20 cellular contexts compared by ENCODE assay signal in genomic region chr18:79772108-79772864, GRCh38. TPM values are rescaled to one million over a fixed set of nuclear protein-coding genes. Genes with fewer than 3 reads are reported as not detected.
"Had no signal": no experiment of that assay in that cellular context is flagged by ENCODE, and none has a peak within 500 bp of the region (broad histone marks: within the 10 kb centered on the region; RNA-seq: fewer than 3 reads in every experiment).

No MANE protein-coding gene starts in this region.

- H3K27ac Mint-ChIP-seq: activated naive CD4-positive, alpha-beta T cell treated with anti-CD3 and anti-CD28 coated beads, Interleukin-2, amount 50 U/mL, for 24 hours; nephron; stimulated activated memory B cell treated with anti-CD40 and anti-IgM and Interleukin-4, amounts not matched to agents 10 μg/mL and 1 μg/mL and 100 μg/mL, for 72 hours; T-helper 17 cell had no signal

- H3K4me1 ChIP-seq: prostate gland, thyroid gland, uterus had no signal

- H3K9me3 ChIP-seq: prostate gland, thyroid gland had no signal

- H3K4me1 Mint-ChIP-seq: activated naive CD4-positive, alpha-beta T cell treated with anti-CD3 and anti-CD28 coated beads, Interleukin-2, amount 50 U/mL, for 24 hours; nephron; stimulated activated memory B cell treated with anti-CD40 and anti-IgM and Interleukin-4, amounts not matched to agents 10 μg/mL and 1 μg/mL and 100 μg/mL, for 72 hours; T-helper 17 cell had no signal

- DNase-seq: activated CD4-positive, alpha-beta T cell treated with anti-CD3 and anti-CD28 coated beads for 1 hour; activated CD8-positive, alpha-beta memory T cell treated with anti-CD3 and anti-CD28 coated beads for 24 hours; activated CD8-positive, alpha-beta memory T cell treated with anti-CD3 and anti-CD28 coated beads, Interleukin-2, amount 50 U/mL, for 48 hours; activated gamma-delta T cell; activated T-cell treated with anti-CD3 and anti-CD28 coated beads, Interleukin-2, amount 50 U/mL, for 48 hours; effector memory CD8-positive, alpha-beta T cell; foreskin fibroblast; midbrain; right cardiac atrium; stimulated activated CD4-positive, alpha-beta T cell treated with anti-CD3 and anti-CD28 coated beads, Interleukin-4, amount 100 ng/mL, for 4 hours; T-helper 17 cell; thyroid gland; uterus had no signal

- H3K4me3 ChIP-seq: prostate gland, smooth muscle cell, thyroid gland, uterus had no signal

- H3K27me3 ChIP-seq: thyroid gland had no signal

- H3K4me3 Mint-ChIP-seq: activated naive CD4-positive, alpha-beta T cell treated with anti-CD3 and anti-CD28 coated beads, Interleukin-2, amount 50 U/mL, for 24 hours; effector memory CD8-positive, alpha-beta T cell; nephron; stimulated activated memory B cell treated with anti-CD40 and anti-IgM and Interleukin-4, amounts not matched to agents 10 μg/mL and 1 μg/mL and 100 μg/mL, for 72 hours; T-helper 17 cell had no signal

- H3K36me3 ChIP-seq: prostate gland, thyroid gland, uterus had no signal

- H3K27ac ChIP-seq: prostate gland, thyroid gland, uterus, VCaP had no signal

- H3K4me2 ChIP-seq: smooth muscle cell had no signal

- ATAC-seq: effector memory CD8-positive, alpha-beta T cell; right cardiac atrium; stimulated activated memory B cell treated with anti-CD40 and anti-IgM and Interleukin-4, amounts not matched to agents 10 μg/mL and 1 μg/mL and 100 μg/mL, for 72 hours; T-helper 17 cell had no signal

RNA-seq across cellular contexts. Expression of gene KCNG2, which starts 25.5 kb away (rescaled TPM):
- total RNA-seq: glomerular endothelial cell, smooth muscle cell, T-helper 17 cell had no signal
- polyA plus RNA-seq: right cardiac atrium had no signal
